19 cellular contexts compared by ENCODE assay signal in the genomic region with DNA sequence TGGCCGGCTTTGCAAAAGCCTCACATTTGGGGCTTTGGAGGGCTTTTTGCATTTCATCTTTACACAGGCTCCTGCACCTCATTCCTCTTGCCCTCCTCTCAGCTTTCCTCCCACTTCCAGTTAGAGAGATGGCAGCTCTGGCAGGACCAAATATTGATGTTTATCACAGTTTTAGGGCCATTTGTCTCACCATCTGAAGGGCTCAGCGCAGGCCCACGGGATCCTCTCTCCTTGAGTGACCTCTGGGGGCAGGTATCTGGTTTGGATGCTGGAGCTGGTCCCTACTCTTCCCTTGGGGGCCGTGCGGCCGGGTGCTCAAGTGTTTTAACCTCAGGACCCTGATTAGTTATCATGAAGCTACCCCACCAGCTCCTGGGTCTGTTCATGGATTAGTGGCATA. TPM values are rescaled to one million over a fixed set of nuclear protein-coding genes. Genes with fewer than 3 reads are reported as not detected.
DNase-seq lines count a peak whose midpoint lies in the region; ATAC-seq and TF ChIP-seq lines count a peak whose summit lies in the region.
"Had no signal": no experiment of that assay in that cellular context is flagged by ENCODE, and none has a peak within 500 bp of the region (broad histone marks: within the 10 kb centered on the region; RNA-seq: fewer than 3 reads in every experiment).

No MANE protein-coding gene starts in this region.

- intact Hi-C loops in breast epithelium (cut with DNase I; ENCODE audit: low total_unique reads): loop anchor here (1.0 kb wide), 1 partner anchor 41 kb away; no protein-coding TSS in a partner anchor
- intact Hi-C loops in MCF 10A (cut with micrococcal nuclease): no loop called here
- intact Hi-C loops in uterus (cut with DNase I; ENCODE audit: low total_unique reads): no loop called here

- no peaks in the 10 kb centered on the region for H3K36me3 ChIP-seq in breast epithelium
- peaks cover 0 to 35% of the 10 kb centered on the region in 2 donors for H3K36me3 ChIP-seq in gastroesophageal sphincter
- H3K36me3 ChIP-seq in rectal smooth muscle tissue (ENCODE audit: control insufficient read depth, insufficient read depth, low read length): no peaks in the 10 kb centered on the region
- H3K36me3 ChIP-seq in uterus: no peaks in the 10 kb centered on the region

- 60 to 77% methylated on average over 2 to 6 of the region's 6 CpGs for WGBS in gastroesophageal sphincter (ENCODE audit: low coverage in 1 of 2), 2 donors

- POLR2A ChIA-PET in MCF 10A (lab: Yijun Ruan, JAX): interaction anchor here (1.9 to 2.4 kb wide), 2 partner anchors 11 to 20 kb away, joined by 7 to 22 read pairs; a partner anchor contains a TSS

- H3K4me1 ChIP-seq in breast epithelium: peaks cover 11 to 13% of the 10 kb centered on the region in 2 donors
- peaks cover 23 to 96% (median 76%) of the 10 kb centered on the region in 3 donors for H3K4me1 ChIP-seq in gastroesophageal sphincter
- peaks cover 48% of the 10 kb centered on the region for H3K4me1 ChIP-seq in rectal smooth muscle tissue (ENCODE audit: control insufficient read depth, insufficient read depth, low read length)
- peaks cover 29 to 42% of the 10 kb centered on the region in 2 donors for H3K4me1 ChIP-seq in uterus

- H3K4me3 Mint-ChIP-seq in MCF 10A (ENCODE audit: unreplicated experiment): no peak overlapping the region
- H3K4me3 Mint-ChIP-seq: activated naive CD4-positive, alpha-beta T cell treated with anti-CD3 and anti-CD28 coated beads for 36 hours; GM23338 had no signal

- peaks cover 5% of the 10 kb centered on the region for H3K36me3 Mint-ChIP-seq in MCF 10A (ENCODE audit: insufficient read depth, unreplicated experiment)

- no peak overlapping the region for H3K27ac Mint-ChIP-seq in MCF 10A (ENCODE audit: low read depth, unreplicated experiment)
- H3K27ac Mint-ChIP-seq: activated naive CD4-positive, alpha-beta T cell treated with anti-CD3 and anti-CD28 coated beads for 36 hours; GM23338 had no signal

- H3K4me1 Mint-ChIP-seq in MCF 10A (ENCODE audit: insufficient read depth, unreplicated experiment): peaks cover 31% of the 10 kb centered on the region

- TF ChIP-seq CTCF in breast epithelium (IDR thresholded peaks at IDR 0.05): no peak
- TF ChIP-seq CTCF in MCF 10A (IDR thresholded peaks at IDR 0.05; ENCODE audit: unreplicated experiment): no peak
- no peak for TF ChIP-seq CTCF in gastroesophageal sphincter (IDR thresholded peaks at IDR 0.05)
- no peak for TF ChIP-seq CTCF in uterus (IDR thresholded peaks at IDR 0.05)

- H3K27ac ChIP-seq in breast epithelium (peak overlapping the region; percentile 64 to 81), gastroesophageal sphincter (peak overlapping the region; percentile 71 to 90 (median 86)), rectal smooth muscle tissue (ENCODE audit: low read depth, low read length) (peak overlapping the region; percentile 81), uterus (peak overlapping the region; percentile 86 to 92)
- H3K27ac ChIP-seq: epithelial cell of prostate had no signal

- H3K9ac ChIP-seq in rectal smooth muscle tissue (ENCODE audit: low read length): no peak overlapping the region

- TF ChIP-seq EP300 in gastroesophageal sphincter (IDR thresholded peaks at IDR 0.05): no peak

- CTCF ChIA-PET in MCF 10A (lab: Yijun Ruan, JAX): interaction anchor here (1.4 to 4.0 kb wide), 6 partner anchors 13 to 137 kb away, joined by 3 to 25 read pairs (median 14); no protein-coding TSS in a partner anchor

- BruUV-seq in MCF 10A (replicated peaks; lab: Mats Ljungman, UMichigan): no TSS peak

- H3K4me3 ChIP-seq in breast epithelium (peak overlapping the region in 1 of 3 donors; percentile 5), gastroesophageal sphincter (no peak overlapping the region), rectal smooth muscle tissue (ENCODE audit: low read length) (no peak overlapping the region), uterus (no peak overlapping the region)
- H3K4me3 ChIP-seq: GM23338 had no signal

- ATAC-seq in gastroesophageal sphincter: no peak
- ATAC-seq: GM23338 had no signal

- no peak for DNase-seq in breast epithelium (ENCODE audit: low spot score in 2 of 2)
- DNase-seq in MCF 10A (ENCODE audit: unreplicated experiment): no peak
- no peak for DNase-seq in uterus
- no peak for DNase-seq in C1 segment of cervical spinal cord (lab: John Stamatoyannopoulos, UW)
- DNase-seq in SIG-M5 (lab: John Stamatoyannopoulos, UW): no peak
- no peak for DNase-seq in stimulated activated CD4-positive, alpha-beta T cell treated with anti-CD3 and anti-CD28 coated beads, Interleukin-2, amount 100 ng/mL, for 24 hours
- DNase-seq: activated CD4-positive, alpha-beta T cell treated with anti-CD3 and anti-CD28 coated beads for 1 hour; activated CD8-positive, alpha-beta memory T cell treated with anti-CD3 and anti-CD28 coated beads, Interleukin-2, amount 50 U/mL, for 48 hours; activated naive CD4-positive, alpha-beta T cell treated with anti-CD3 and anti-CD28 coated beads for 36 hours; hippocampal formation; KBM-7; NCI-H1417; NCI-H446 treated with DMSO at 0.1 percent for 48 hours; OCI-M1; T-helper 1 cell had no signal

- H3K27me3 ChIP-seq in breast epithelium (no peaks in the 10 kb centered on the region), gastroesophageal sphincter (no peaks in the 10 kb centered on the region), rectal smooth muscle tissue (ENCODE audit: control insufficient read depth, insufficient read depth, low read length) (no peaks in the 10 kb centered on the region), uterus (no peaks in the 10 kb centered on the region)

- no peaks in the 10 kb centered on the region for H3K9me3 Mint-ChIP-seq in MCF 10A (ENCODE audit: unreplicated experiment)
- H3K9me3 Mint-ChIP-seq: activated naive CD4-positive, alpha-beta T cell treated with anti-CD3 and anti-CD28 coated beads for 36 hours; GM23338 had no signal

- H3K27me3 Mint-ChIP-seq in MCF 10A (ENCODE audit: insufficient read depth, unreplicated experiment): no peaks in the 10 kb centered on the region

- TF ChIP-seq POLR2A in breast epithelium (IDR thresholded peaks at IDR 0.05) (no peak), gastroesophageal sphincter (IDR thresholded peaks at IDR 0.05) (no peak), uterus (IDR thresholded peaks at IDR 0.05) (no peak)

- no peaks in the 10 kb centered on the region for H3K9me3 ChIP-seq in breast epithelium
- H3K9me3 ChIP-seq in gastroesophageal sphincter: no peaks in the 10 kb centered on the region
- H3K9me3 ChIP-seq in uterus: no peaks in the 10 kb centered on the region

RNA-seq across cellular contexts. Expression of a gene that starts 19.9 kb away (rescaled TPM):
- total RNA-seq in breast epithelium (100 to 1,000 TPM in 1 of 3 donors, 10 to 100 TPM in 2; 20.8 to 167 (median 46.2) TPM), MCF 10A (2022) (0.72 and 1.2 TPM in 2 replicates), gastroesophageal sphincter (10 to 100 TPM; 34.5 to 79.5 (median 59.6) TPM), uterus (10 to 100 TPM; 13.2 to 83.0 (median 45.3) TPM)
- total RNA-seq: activated naive CD4-positive, alpha-beta T cell treated with anti-CD3 and anti-CD28 coated beads for 36 hours had no signal
